In genomic region chr17:82257473-82257872, GRCh38 we compare ENCODE assay signal across 1 cellular context.
TF ChIP-seq lines count a peak whose summit lies in the region.

No MANE protein-coding gene starts in this region.

TF ChIP-seq in SK-N-SH treated with all-trans-retinoic acid at 6 μM for 48 hours, 23 proteins besides CTCF, POLR2A, EP300 and RAD21 (continued from another document):
- no peak for TF ChIP-seq CREB5 (CRISPR knock-in tag; IDR thresholded peaks at IDR 0.05; ENCODE audit: low read depth)
